In genomic region chr19:35229601-35230000, GRCh38 we compare ENCODE assay signal across 22 cellular contexts. TPM values are rescaled to one million over a fixed set of nuclear protein-coding genes. Genes with fewer than 3 reads are reported as not detected.
A peak's percentile ranks its signal among the peaks of the same experiment; 100 is the strongest.
DNase-seq lines count a peak whose midpoint lies in the region; ATAC-seq and TF ChIP-seq lines count a peak whose summit lies in the region.
"Had no signal": no experiment of that assay in that cellular context is flagged by ENCODE, and none has a peak within 500 bp of the region (broad histone marks: within the 10 kb centered on the region; RNA-seq: fewer than 3 reads in every experiment).

No MANE protein-coding gene starts in this region.

- H3K27ac ChIP-seq in breast epithelium (no peak overlapping the region), esophagus muscularis mucosa (replicated peaks in 1 of 4) (no peak overlapping the region), left lung (no peak overlapping the region)
- H3K27ac ChIP-seq: 22Rv1, BLaER1 had no signal

- no peak for TF ChIP-seq CTCF in MCF 10A (IDR thresholded peaks at IDR 0.05; ENCODE audit: unreplicated experiment)
- TF ChIP-seq CTCF in breast epithelium (IDR thresholded peaks at IDR 0.05), result no peak
- no peak for TF ChIP-seq CTCF in esophagus muscularis mucosa (IDR thresholded peaks at IDR 0.05)
- TF ChIP-seq CTCF in progenitor cell of endocrine pancreas (IDR thresholded peaks at IDR 0.05; ENCODE audit: unreplicated experiment), result no peak
- no peak for TF ChIP-seq CTCF in left lung (IDR thresholded peaks at IDR 0.05)

- 93% methylated on average over 8 of the region's 8 CpGs for WGBS in esophagus muscularis mucosa

- H3K4me1 ChIP-seq in breast epithelium (no peaks in the 10 kb centered on the region), esophagus muscularis mucosa (peaks cover 0 to 7% (median 2%) of the 10 kb centered on the region in 4 donors), left lung (no peaks in the 10 kb centered on the region)

- CTCF ChIA-PET in activated CD4-positive, alpha-beta memory T cell treated with anti-CD3 and anti-CD28 coated beads for 36 hours (lab: Charles Lee), result no interaction called here
- CTCF ChIA-PET in activated CD4-positive, alpha-beta memory T cell treated with anti-CD3 and anti-CD28 coated beads, Interleukin-2, amount 10 ng/mL, durations not matched to agents 7 days and 5 days (lab: Charles Lee), result no interaction called here
- CTCF ChIA-PET in MCF 10A (lab: Yijun Ruan, JAX), result no interaction called here

- H3K9me3 ChIP-seq in breast epithelium (no peaks in the 10 kb centered on the region), esophagus muscularis mucosa (peaks cover 0 to 2% (median 0%) of the 10 kb centered on the region in 4 donors), left lung (no peaks in the 10 kb centered on the region)

- no peak overlapping the region for H3K27ac Mint-ChIP-seq in activated CD4-positive, alpha-beta memory T cell treated with anti-CD3 and anti-CD28 coated beads for 36 hours
- H3K27ac Mint-ChIP-seq in activated CD4-positive, alpha-beta memory T cell treated with anti-CD3 and anti-CD28 coated beads, Interleukin-2, amount 10 ng/mL, durations not matched to agents 7 days and 5 days, result no peak overlapping the region
- H3K27ac Mint-ChIP-seq in MCF 10A (ENCODE audit: low read depth, unreplicated experiment), result peak overlapping the region; percentile 28
- peak overlapping the region; percentile 44 for H3K27ac Mint-ChIP-seq in progenitor cell of endocrine pancreas
- H3K27ac Mint-ChIP-seq: CD4-positive, alpha-beta T cell had no signal

- H3K27me3 Mint-ChIP-seq in activated CD4-positive, alpha-beta memory T cell treated with anti-CD3 and anti-CD28 coated beads for 36 hours, result no peaks in the 10 kb centered on the region
- peaks cover 6% of the 10 kb centered on the region for H3K27me3 Mint-ChIP-seq in activated CD4-positive, alpha-beta memory T cell treated with anti-CD3 and anti-CD28 coated beads, Interleukin-2, amount 10 ng/mL, durations not matched to agents 7 days and 5 days
- H3K27me3 Mint-ChIP-seq in MCF 10A (ENCODE audit: insufficient read depth, unreplicated experiment), result no peaks in the 10 kb centered on the region
- peaks cover 7% of the 10 kb centered on the region for H3K27me3 Mint-ChIP-seq in progenitor cell of endocrine pancreas
- H3K27me3 Mint-ChIP-seq: CD4-positive, alpha-beta T cell had no signal

- no peaks in the 10 kb centered on the region for H3K27me3 ChIP-seq in breast epithelium
- peaks cover 0 to 22% (median 0%) of the 10 kb centered on the region in 4 donors for H3K27me3 ChIP-seq in esophagus muscularis mucosa
- H3K27me3 ChIP-seq in left lung, result no peaks in the 10 kb centered on the region
- H3K27me3 ChIP-seq: BLaER1 had no signal

- DNase-seq in activated CD4-positive, alpha-beta memory T cell treated with anti-CD3 and anti-CD28 coated beads for 36 hours, result peak; percentile 2
- DNase-seq in activated CD4-positive, alpha-beta memory T cell treated with anti-CD3 and anti-CD28 coated beads, Interleukin-2, amount 10 ng/mL, durations not matched to agents 7 days and 5 days, result no peak
- no peak for DNase-seq in MCF 10A (ENCODE audit: unreplicated experiment)
- no peak for DNase-seq in breast epithelium (ENCODE audit: low spot score in 2 of 2)
- peak; percentile 21 for DNase-seq in esophagus muscularis mucosa (ENCODE audit: extremely low spot score)
- DNase-seq in progenitor cell of endocrine pancreas (ENCODE audit: low spot score, unreplicated experiment), result no peak
- no peak for DNase-seq in left lung
- no peak for DNase-seq in activated gamma-delta T cell treated with Interleukin-2 at 50 U/mL for 16 hours
- DNase-seq: ACHN; CD4-positive, alpha-beta T cell; COR-L47; DMS79; Kasumi-1; MG63; NCI-H1417; NCI-H187; NCI-H446; NCI-H526 treated with DMSO at 0.1 percent for 48 hours; OCI-M1 had no signal

- no peak overlapping the region for H3K4me3 ChIP-seq in breast epithelium
- H3K4me3 ChIP-seq in esophagus muscularis mucosa, result no peak overlapping the region
- H3K4me3 ChIP-seq in left lung, result no peak overlapping the region
- H3K4me3 ChIP-seq: BLaER1, MG63 had no signal

- TF ChIP-seq POLR2A in breast epithelium (IDR thresholded peaks at IDR 0.05), result no peak
- TF ChIP-seq POLR2A in esophagus muscularis mucosa (IDR thresholded peaks at IDR 0.05; ENCODE audit: low read depth), result no peak

- POLR2A ChIA-PET in activated CD4-positive, alpha-beta memory T cell treated with anti-CD3 and anti-CD28 coated beads for 36 hours (lab: Charles Lee), result no interaction called here
- POLR2A ChIA-PET in activated CD4-positive, alpha-beta memory T cell treated with anti-CD3 and anti-CD28 coated beads, Interleukin-2, amount 10 ng/mL, durations not matched to agents 7 days and 5 days (lab: Charles Lee), result no interaction called here
- POLR2A ChIA-PET in MCF 10A (lab: Yijun Ruan, JAX), result no interaction called here

- BruUV-seq in MCF 10A (replicated peaks; lab: Mats Ljungman, UMichigan), result no TSS peak

- ATAC-seq in left lung, result no peak

- H3K36me3 Mint-ChIP-seq in activated CD4-positive, alpha-beta memory T cell treated with anti-CD3 and anti-CD28 coated beads for 36 hours, result no peaks in the 10 kb centered on the region
- H3K36me3 Mint-ChIP-seq in activated CD4-positive, alpha-beta memory T cell treated with anti-CD3 and anti-CD28 coated beads, Interleukin-2, amount 10 ng/mL, durations not matched to agents 7 days and 5 days (ENCODE audit: low read depth), result no peaks in the 10 kb centered on the region
- H3K36me3 Mint-ChIP-seq in MCF 10A (ENCODE audit: insufficient read depth, unreplicated experiment) (no peaks in the 10 kb centered on the region), progenitor cell of endocrine pancreas (ENCODE audit: insufficient read depth) (no peaks in the 10 kb centered on the region)

- H3K4me1 Mint-ChIP-seq in activated CD4-positive, alpha-beta memory T cell treated with anti-CD3 and anti-CD28 coated beads for 36 hours (ENCODE audit: low read depth), result peaks cover 7% of the 10 kb centered on the region
- peaks cover 5% of the 10 kb centered on the region for H3K4me1 Mint-ChIP-seq in activated CD4-positive, alpha-beta memory T cell treated with anti-CD3 and anti-CD28 coated beads, Interleukin-2, amount 10 ng/mL, durations not matched to agents 7 days and 5 days
- H3K4me1 Mint-ChIP-seq in MCF 10A (ENCODE audit: insufficient read depth, unreplicated experiment) (peaks cover 6% of the 10 kb centered on the region), progenitor cell of endocrine pancreas (ENCODE audit: low read depth) (no peaks in the 10 kb centered on the region)

- H3K4me3 Mint-ChIP-seq in activated CD4-positive, alpha-beta memory T cell treated with anti-CD3 and anti-CD28 coated beads for 36 hours, result no peak overlapping the region
- H3K4me3 Mint-ChIP-seq in activated CD4-positive, alpha-beta memory T cell treated with anti-CD3 and anti-CD28 coated beads, Interleukin-2, amount 10 ng/mL, durations not matched to agents 7 days and 5 days, result no peak overlapping the region
- H3K4me3 Mint-ChIP-seq in MCF 10A (ENCODE audit: unreplicated experiment) (no peak overlapping the region), progenitor cell of endocrine pancreas (ENCODE audit: low read depth) (no peak overlapping the region)
- H3K4me3 Mint-ChIP-seq: CD4-positive, alpha-beta T cell had no signal

- intact Hi-C loops in activated CD4-positive, alpha-beta memory T cell treated with anti-CD3 and anti-CD28 coated beads for 36 hours (cut with micrococcal nuclease), result no loop called here
- intact Hi-C loops in MCF 10A (cut with micrococcal nuclease), result no loop called here
- intact Hi-C loops in breast epithelium (cut with DNase I; ENCODE audit: low total_unique reads), result no loop called here
- intact Hi-C loops in esophagus muscularis mucosa (cut with DNase I), result no loop called here
- intact Hi-C loops in left lung (cut with DNase I), result no loop called here

- no peak for TF ChIP-seq EP300 in esophagus muscularis mucosa (IDR thresholded peaks at IDR 0.05)

- H3K36me3 ChIP-seq in breast epithelium (no peaks in the 10 kb centered on the region), esophagus muscularis mucosa (no peaks in the 10 kb centered on the region), left lung (no peaks in the 10 kb centered on the region)
- H3K36me3 ChIP-seq: BLaER1, MG63 had no signal

- no peaks in the 10 kb centered on the region for H3K9me3 Mint-ChIP-seq in activated CD4-positive, alpha-beta memory T cell treated with anti-CD3 and anti-CD28 coated beads for 36 hours
- H3K9me3 Mint-ChIP-seq in activated CD4-positive, alpha-beta memory T cell treated with anti-CD3 and anti-CD28 coated beads, Interleukin-2, amount 10 ng/mL, durations not matched to agents 7 days and 5 days, result no peaks in the 10 kb centered on the region
- H3K9me3 Mint-ChIP-seq in MCF 10A (ENCODE audit: unreplicated experiment), result peaks cover 7% of the 10 kb centered on the region
- no peaks in the 10 kb centered on the region for H3K9me3 Mint-ChIP-seq in progenitor cell of endocrine pancreas (ENCODE audit: low read depth)
- H3K9me3 Mint-ChIP-seq: CD4-positive, alpha-beta T cell had no signal

RNA-seq across cellular contexts. Expression of gene FAM187B, which starts 1.1 kb away (rescaled TPM):
- under 1 TPM in 1 of 2 experiments, not detected in 1; 0.19 TPM for total RNA-seq in activated CD4-positive, alpha-beta memory T cell treated with anti-CD3 and anti-CD28 coated beads for 36 hours
- total RNA-seq in activated CD4-positive, alpha-beta memory T cell treated with anti-CD3 and anti-CD28 coated beads, Interleukin-2, amount 10 ng/mL, durations not matched to agents 7 days and 5 days, result not detected
- total RNA-seq in MCF 10A (2022) (not detected in 2 replicates), breast epithelium (under 1 TPM in 1 of 3 donors, not detected in 2; 0.44 TPM), esophagus muscularis mucosa (not detected), progenitor cell of endocrine pancreas (not detected in 2 replicates), left lung (under 1 TPM in 1 of 2 donors, not detected in 1; 0.20 TPM)
- total RNA-seq: CD4-positive, alpha-beta T cell; H4 had no signal

RNA-seq across cellular contexts. Expression of gene LSR, which starts 19.2 kb away (rescaled TPM):
- total RNA-seq in activated CD4-positive, alpha-beta memory T cell treated with anti-CD3 and anti-CD28 coated beads for 36 hours, result 10 to 100 TPM; 25.4 to 28.7 TPM
- total RNA-seq in activated CD4-positive, alpha-beta memory T cell treated with anti-CD3 and anti-CD28 coated beads, Interleukin-2, amount 10 ng/mL, durations not matched to agents 7 days and 5 days, result 10 to 100 TPM; 13.2 to 13.3 TPM
- total RNA-seq in MCF 10A (2022) (60.6 and 64.1 TPM in 2 replicates), breast epithelium (10 to 100 TPM in 2 of 3 donors, 1 to 10 TPM in 1; 3.7 to 37.5 (median 35.1) TPM), esophagus muscularis mucosa (10 to 100 TPM in 2 of 4 donors, 1 to 10 TPM in 2; 5.1 to 19.2 (median 10.8) TPM), progenitor cell of endocrine pancreas (123 and 132 TPM in 2 replicates), left lung (100 to 1,000 TPM in 1 of 2 donors, 10 to 100 TPM in 1; 65.4 to 130 TPM)

RNA-seq across cellular contexts. Expression of gene USF2, which starts 39.2 kb away (rescaled TPM):
- total RNA-seq in activated CD4-positive, alpha-beta memory T cell treated with anti-CD3 and anti-CD28 coated beads for 36 hours, result 100 to 1,000 TPM; 117 to 121 TPM
- 100 to 1,000 TPM; 164 to 172 TPM for total RNA-seq in activated CD4-positive, alpha-beta memory T cell treated with anti-CD3 and anti-CD28 coated beads, Interleukin-2, amount 10 ng/mL, durations not matched to agents 7 days and 5 days
- 81.6 and 95.7 TPM in 2 replicates for total RNA-seq in MCF 10A (2022)
- 100 to 1,000 TPM in 1 of 3 donors, 10 to 100 TPM in 2; 72.7 to 117 (median 77.3) TPM for total RNA-seq in breast epithelium
- 100 to 1,000 TPM; 111 to 122 (median 116) TPM for total RNA-seq in esophagus muscularis mucosa
- 126 and 132 TPM in 2 replicates for total RNA-seq in progenitor cell of endocrine pancreas
- total RNA-seq in left lung, result 100 to 1,000 TPM; 123 to 148 TPM

RNA-seq across cellular contexts. Expression of gene HAMP, which starts 52.7 kb away (rescaled TPM):
- not detected for total RNA-seq in activated CD4-positive, alpha-beta memory T cell treated with anti-CD3 and anti-CD28 coated beads for 36 hours
- under 1 TPM; 0.38 to 0.43 TPM for total RNA-seq in activated CD4-positive, alpha-beta memory T cell treated with anti-CD3 and anti-CD28 coated beads, Interleukin-2, amount 10 ng/mL, durations not matched to agents 7 days and 5 days
- total RNA-seq in MCF 10A (2022) (not detected in 2 replicates), breast epithelium (1 to 10 TPM in 1 of 3 donors, not detected in 2; 1.5 TPM), esophagus muscularis mucosa (not detected), progenitor cell of endocrine pancreas (0.64 and 1.1 TPM in 2 replicates), left lung (1 to 10 TPM; 1.1 to 1.9 TPM)

Comparison
In these comparisons a context has a peak if more than half of its experiments do, and no peak if none do; other contexts are left out.
1. DNase-seq: peak in activated CD4-positive, alpha-beta memory T cell treated with anti-CD3 and anti-CD28 coated beads for 36 hours (single experiment) and esophagus muscularis mucosa (single experiment); none in activated CD4-positive, alpha-beta memory T cell treated with anti-CD3 and anti-CD28 coated beads, Interleukin-2, amount 10 ng/mL, durations not matched to agents 7 days and 5 days (single experiment), MCF 10A (single experiment), breast epithelium (0 of 2), progenitor cell of endocrine pancreas (single experiment), left lung (0 of 2) and activated gamma-delta T cell treated with Interleukin-2 at 50 U/mL for 16 hours (single experiment).
2. H3K27ac Mint-ChIP-seq: peak in MCF 10A (single experiment) and progenitor cell of endocrine pancreas (single experiment); none in activated CD4-positive, alpha-beta memory T cell treated with anti-CD3 and anti-CD28 coated beads for 36 hours (single experiment) and activated CD4-positive, alpha-beta memory T cell treated with anti-CD3 and anti-CD28 coated beads, Interleukin-2, amount 10 ng/mL, durations not matched to agents 7 days and 5 days (single experiment).